ENCODE assay signal across 38 cellular contexts in the genomic region with DNA sequence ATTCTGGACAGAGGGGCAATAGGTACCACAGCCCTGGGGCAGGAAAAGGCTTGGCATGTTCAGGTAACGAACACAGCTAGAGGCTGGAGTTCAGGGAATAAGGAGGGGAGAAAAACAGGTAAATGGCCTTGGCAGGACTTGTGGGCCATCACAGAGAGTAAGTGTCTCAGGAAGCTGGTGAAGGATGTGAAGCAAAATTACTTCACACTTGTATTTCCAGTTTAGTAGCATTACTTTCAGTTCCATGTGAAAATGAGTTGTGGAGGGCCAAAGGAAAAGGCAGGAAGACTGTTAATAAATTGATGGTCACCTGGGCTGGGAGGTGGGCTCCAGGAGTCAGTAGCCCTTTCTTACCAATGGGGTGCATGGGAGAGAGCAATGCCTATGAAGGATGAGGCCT. TPM values are rescaled to one million over a fixed set of nuclear protein-coding genes. Genes with fewer than 3 reads are reported as not detected.
DNase-seq lines count a peak whose midpoint lies in the region; ATAC-seq, FAIRE-seq and TF ChIP-seq lines count a peak whose summit lies in the region.
"Had no signal": no experiment of that assay in that cellular context is flagged by ENCODE, and none has a peak within 500 bp of the region (broad histone marks: within the 10 kb centered on the region; RNA-seq: fewer than 3 reads in every experiment).

No MANE protein-coding gene starts in this region.

- ATAC-seq in HG02970 (IDR thresholded peaks at IDR 0.05; ENCODE audit: low FRiP score, unreplicated experiment), result no peak
- no peak for ATAC-seq in natural killer cell treated with Interleukin-12 subunit alpha and Interleukin-12 subunit beta and Interleukin-15 and Interleukin-18, amount 100 ng/mL, for 72 hours
- ATAC-seq: A549; CD8-positive, alpha-beta T cell had no signal

- no peak for TF ChIP-seq CTCF in epithelial cell of esophagus (IDR thresholded peaks at IDR 0.05; ENCODE audit: insufficient read depth, low read depth, low read length, missing control alignments)
- TF ChIP-seq CTCF in type B pancreatic cell (conservative IDR thresholded peaks at IDR 0.05), result no peak

- no peak overlapping the region for H3K4me3 ChIP-seq in epithelial cell of esophagus (ENCODE audit: low read length)
- H3K4me3 ChIP-seq: A549; BLaER1; BLaER1 treated with 17β-estradiol and CSF1 and Interleukin-3, amounts not matched to agents 10 nM and 100 nM had no signal

- H3K9me3 Mint-ChIP-seq in type B pancreatic cell, result no peaks in the 10 kb centered on the region
- no peaks in the 10 kb centered on the region for H3K9me3 Mint-ChIP-seq in natural killer cell treated with Interleukin-12 subunit alpha and Interleukin-12 subunit beta and Interleukin-15 and Interleukin-18, amount 100 ng/mL, for 72 hours
- H3K9me3 Mint-ChIP-seq: CD4-positive, alpha-beta memory T cell; CD4-positive, alpha-beta T cell; CD8-positive, alpha-beta T cell had no signal

- H3K4me1 Mint-ChIP-seq in type B pancreatic cell (ENCODE audit: unreplicated experiment), result no peaks in the 10 kb centered on the region
- H3K4me1 Mint-ChIP-seq in natural killer cell treated with Interleukin-12 subunit alpha and Interleukin-12 subunit beta and Interleukin-15 and Interleukin-18, amount 100 ng/mL, for 72 hours (ENCODE audit: low read depth in 2 of 2), result no peaks in the 10 kb centered on the region
- H3K4me1 Mint-ChIP-seq: B cell; CD14-positive monocyte; CD4-positive, alpha-beta memory T cell; CD4-positive, CD25-positive, alpha-beta regulatory T cell; CD8-positive, alpha-beta memory T cell had no signal

- peak; percentile 51 for FAIRE-seq in GM18507 (lab: Jason Lieb, UNC)
- FAIRE-seq: A204.1, A549, D721Med had no signal

- H3K36me3 Mint-ChIP-seq in type B pancreatic cell, result no peaks in the 10 kb centered on the region
- no peaks in the 10 kb centered on the region for H3K36me3 Mint-ChIP-seq in natural killer cell treated with Interleukin-12 subunit alpha and Interleukin-12 subunit beta and Interleukin-15 and Interleukin-18, amount 100 ng/mL, for 72 hours
- H3K36me3 Mint-ChIP-seq: CD14-positive monocyte; CD4-positive, alpha-beta memory T cell; CD4-positive, CD25-positive, alpha-beta regulatory T cell; CD8-positive, alpha-beta memory T cell; CD8-positive, alpha-beta T cell had no signal

- peak overlapping the region; percentile 33 for H3K27ac Mint-ChIP-seq in type B pancreatic cell
- H3K27ac Mint-ChIP-seq in natural killer cell treated with Interleukin-12 subunit alpha and Interleukin-12 subunit beta and Interleukin-15 and Interleukin-18, amount 100 ng/mL, for 72 hours, result no peak overlapping the region
- H3K27ac Mint-ChIP-seq: B cell; CD4-positive, alpha-beta memory T cell; CD4-positive, alpha-beta T cell; CD4-positive, CD25-positive, alpha-beta regulatory T cell; CD8-positive, alpha-beta memory T cell; CD8-positive, alpha-beta T cell had no signal

- DNase-seq in NOMO-1 treated with DMSO at 0.1 percent for 48 hours (lab: John Stamatoyannopoulos, UW; ENCODE audit: unreplicated experiment) (peak; percentile 21), NOMO-1 treated with dmso at 0.1 percent for 144 hours (lab: John Stamatoyannopoulos, UW; ENCODE audit: unreplicated experiment) (no peak), GM18507 (ENCODE audit: extremely low spot score, insufficient read length, low read depth) (no peak), epithelial cell of esophagus (ENCODE audit: low read depth) (peak; percentile 16), type B pancreatic cell (ENCODE audit: extremely low spot score, unreplicated experiment) (no peak), UCSD-AML1 (lab: John Stamatoyannopoulos, UW; ENCODE audit: unreplicated experiment) (no peak)
- DNase-seq in natural killer cell treated with Interleukin-12 subunit alpha and Interleukin-12 subunit beta and Interleukin-15 and Interleukin-18, amount 100 ng/mL, for 72 hours (ENCODE audit: low spot score), result no peak
- DNase-seq: 8988T; ACHN; AML-193; BE2C; C1 segment of cervical spinal cord; Caco-2; Calu3; CD4-positive, alpha-beta memory T cell; CD4-positive, alpha-beta T cell; CD4-positive, CD25-positive, alpha-beta regulatory T cell; CD8-positive, alpha-beta memory T cell; CD8-positive, alpha-beta T cell; COR-L47; DMS 273 treated with DMSO at 0.1 percent for 48 hours; DMS153; DMS53; DMS79; DMS79 treated with DMSO at 0.1 percent for 48 hours; DND-41; EL had no signal

- H3K27me3 Mint-ChIP-seq in type B pancreatic cell, result peaks cover 7% of the 10 kb centered on the region
- H3K27me3 Mint-ChIP-seq in natural killer cell treated with Interleukin-12 subunit alpha and Interleukin-12 subunit beta and Interleukin-15 and Interleukin-18, amount 100 ng/mL, for 72 hours, result peaks cover 2 to 24% of the 10 kb centered on the region in 2 donors
- H3K27me3 Mint-ChIP-seq: CD4-positive, CD25-positive, alpha-beta regulatory T cell had no signal

- no peak overlapping the region for H3K4me3 Mint-ChIP-seq in type B pancreatic cell
- no peak overlapping the region for H3K4me3 Mint-ChIP-seq in natural killer cell treated with Interleukin-12 subunit alpha and Interleukin-12 subunit beta and Interleukin-15 and Interleukin-18, amount 100 ng/mL, for 72 hours
- H3K4me3 Mint-ChIP-seq: B cell; CD14-positive monocyte; CD4-positive, alpha-beta memory T cell; CD4-positive, alpha-beta T cell; CD4-positive, CD25-positive, alpha-beta regulatory T cell; CD8-positive, alpha-beta memory T cell; CD8-positive, alpha-beta T cell had no signal

RNA-seq across cellular contexts. Expression of gene TRIM42, which starts 25.6 kb away (rescaled TPM):
- not detected in 2 replicates for total RNA-seq in type B pancreatic cell (ENCODE audit: low replicate concordance)
- not detected for total RNA-seq in natural killer cell treated with Interleukin-12 subunit alpha and Interleukin-12 subunit beta and Interleukin-15 and Interleukin-18, amount 100 ng/mL, for 72 hours
- total RNA-seq: A172; A673; B cell; Caco-2; Calu3; CD4-positive, alpha-beta memory T cell; CD4-positive, alpha-beta T cell; CD4-positive, CD25-positive, alpha-beta regulatory T cell; CD8-positive, alpha-beta memory T cell; CD8-positive, alpha-beta T cell; Daoy had no signal

Comparison
In these comparisons a context has a peak if more than half of its experiments do, and no peak if none do; other contexts are left out.
1. DNase-seq: peak in NOMO-1 treated with DMSO at 0.1 percent for 48 hours (single experiment) and epithelial cell of esophagus (single experiment); none in NOMO-1 treated with dmso at 0.1 percent for 144 hours (single experiment), GM18507 (single experiment), type B pancreatic cell (single experiment), natural killer cell treated with Interleukin-12 subunit alpha and Interleukin-12 subunit beta and Interleukin-15 and Interleukin-18, amount 100 ng/mL, for 72 hours (single experiment) and UCSD-AML1 (single experiment).